ENCODE assay signal across 1 cellular context in the genomic region with DNA sequence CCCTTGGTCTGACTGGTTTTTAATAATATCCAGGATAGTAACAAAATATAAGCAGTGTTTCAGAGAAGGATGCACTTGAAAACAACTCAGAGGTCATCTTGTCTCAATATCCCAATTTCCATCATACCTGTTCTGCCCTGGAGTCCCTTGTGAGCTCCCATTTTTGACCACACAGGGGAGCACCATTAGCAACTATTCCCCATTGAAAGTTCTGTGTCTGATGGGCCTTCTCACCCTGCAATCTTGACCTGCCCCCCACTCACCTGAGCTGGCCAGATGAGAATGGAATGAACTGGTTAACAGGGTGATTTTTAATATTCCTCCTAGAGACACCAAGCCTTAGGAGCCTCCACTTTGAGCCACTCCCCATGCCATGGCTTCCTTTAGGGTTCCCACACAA.
TF ChIP-seq lines count a peak whose summit lies in the region.

No MANE protein-coding gene starts in this region.

TF ChIP-seq in HepG2, 621 proteins besides CTCF, POLR2A, EP300 and RAD21:
- TF ChIP-seq GABPA (IDR thresholded peaks at IDR 0.05; ENCODE audit: low read depth, low read length), result no peak
- no peak for TF ChIP-seq GABPA (CRISPR knock-in tag; IDR thresholded peaks at IDR 0.05; ENCODE audit: low read depth)
- TF ChIP-seq STAG1 (CRISPR knock-in tag; IDR thresholded peaks at IDR 0.05), result 0 out of 2 replicates have a peak, but pooled peaks have one; percentile 19
